9 cellular contexts compared by ENCODE assay signal in genomic region chr6:26555505-26556262, GRCh38. TPM values are rescaled to one million over a fixed set of nuclear protein-coding genes. Genes with fewer than 3 reads are reported as not detected.
DNase-seq lines count a peak whose midpoint lies in the region; ATAC-seq, FAIRE-seq and TF ChIP-seq lines count a peak whose summit lies in the region.
"Had no signal": no experiment of that assay in that cellular context is flagged by ENCODE, and none has a peak within 500 bp of the region (broad histone marks: within the 10 kb centered on the region; RNA-seq: fewer than 3 reads in every experiment).

No MANE protein-coding gene starts in this region.

- H3K27ac Mint-ChIP-seq in WTC11, result peak overlapping the region; percentile 78
- no peak overlapping the region for H3K27ac Mint-ChIP-seq in nephron progenitor cell

- H3K36me3 Mint-ChIP-seq in WTC11, result no peaks in the 10 kb centered on the region
- no peaks in the 10 kb centered on the region for H3K36me3 Mint-ChIP-seq in nephron progenitor cell (ENCODE audit: low read depth)

- H3K9me3 ChIP-seq in upper lobe of right lung, result no peaks in the 10 kb centered on the region

- CTCF ChIA-PET in WTC11 (lab: Charles Lee), result interaction anchor here (0.7 to 2.7 kb wide), 9 partner anchors 16 to 233 kb away, joined by 3 to 13 read pairs (median 5); partner anchors contain the start of gene HMGN4

- no peak for FAIRE-seq in H54 (lab: Jason Lieb, UNC)

- peak; percentile 13 for ATAC-seq in WTC11
- no peak for ATAC-seq in upper lobe of right lung

- no peak for TF ChIP-seq POLR2A in H54 (IDR thresholded peaks at IDR 0.05; ENCODE audit: low read depth, low read length)

- DNase-seq in AG10803 (ENCODE audit: low read depth), result no peak
- DNase-seq in HFF-Myc (ENCODE audit: extremely low read depth, low read depth), result no peak
- DNase-seq in WTC11 (ENCODE audit: low spot score), result no peak
- DNase-seq in iris pigment epithelial cell (ENCODE audit: low read depth), result peak; percentile 33
- DNase-seq in nephron progenitor cell, result no peak
- no peak for DNase-seq in upper lobe of right lung
- DNase-seq in stimulated activated CD4-positive, alpha-beta T cell treated with anti-CD3 and anti-CD28 coated beads, Interleukin-15, amount 100 ng/mL, for 24 hours, result no peak
- DNase-seq in H54 (ENCODE audit: insufficient read length, low spot score), result no peak

- peaks cover 11% of the 10 kb centered on the region for H3K4me1 Mint-ChIP-seq in WTC11
- peaks cover 10% of the 10 kb centered on the region for H3K4me1 Mint-ChIP-seq in nephron progenitor cell

- no peak for TF ChIP-seq CTCF in AG10803 (conservative IDR thresholded peaks at IDR 0.05; ENCODE audit: low read length)
- TF ChIP-seq CTCF in HFF-Myc (IDR thresholded peaks at IDR 0.05; ENCODE audit: low read depth, low read length, missing control alignments), result no peak
- TF ChIP-seq CTCF in WTC11 (IDR thresholded peaks at IDR 0.05), result no peak
- TF ChIP-seq CTCF in nephron progenitor cell (IDR thresholded peaks at IDR 0.05), result no peak
- TF ChIP-seq CTCF in upper lobe of right lung (IDR thresholded peaks at IDR 0.05), result no peak

- H3K27me3 ChIP-seq in upper lobe of right lung, result no peaks in the 10 kb centered on the region

- H3K9me3 Mint-ChIP-seq in WTC11 (no peaks in the 10 kb centered on the region), nephron progenitor cell (no peaks in the 10 kb centered on the region)

- H3K4me3 ChIP-seq in AG10803 (ENCODE audit: low read length), result peak overlapping the region; percentile 42
- peak overlapping the region; percentile 58 for H3K4me3 ChIP-seq in HFF-Myc (replicated peaks; ENCODE audit: low read depth, low read length)
- no peak overlapping the region for H3K4me3 ChIP-seq in upper lobe of right lung

- H3K27me3 Mint-ChIP-seq in WTC11 (ENCODE audit: low read depth) (no peaks in the 10 kb centered on the region), nephron progenitor cell (ENCODE audit: low read depth, poor library complexity) (peaks cover 14% of the 10 kb centered on the region)

- no peaks in the 10 kb centered on the region for H3K36me3 ChIP-seq in upper lobe of right lung

- POLR2A ChIA-PET in WTC11 (lab: Charles Lee), result no interaction called here

- no peak overlapping the region for H3K27ac ChIP-seq in upper lobe of right lung
- H3K27ac ChIP-seq: parathyroid adenoma had no signal

- intact Hi-C loops in upper lobe of right lung (cut with DNase I), result no loop called here

- H3K4me1 ChIP-seq in upper lobe of right lung, result peaks cover 7% of the 10 kb centered on the region
- H3K4me1 ChIP-seq: parathyroid adenoma had no signal

- H3K4me3 Mint-ChIP-seq in WTC11 (no peak overlapping the region), nephron progenitor cell (no peak overlapping the region)

TF ChIP-seq in WTC11, 78 proteins besides CTCF, POLR2A, EP300 and RAD21:
- TF ChIP-seq HMGXB4 (CRISPR knock-in tag; IDR thresholded peaks at IDR 0.05) (peak; percentile 58; the same call in 1 of the 2 replicates), ZNF232 (CRISPR knock-in tag; IDR thresholded peaks at IDR 0.05) (no peak)
TF ChIP-seq in WTC11: peak in this region for 1.

RNA-seq across cellular contexts. Expression of gene HMGN4, which starts 17.5 kb away (rescaled TPM):
- total RNA-seq in WTC11 (2021) (57.1 to 67.4 TPM (median 57.6 TPM) in 3 replicates), upper lobe of right lung (45.8 TPM)

RNA-seq across cellular contexts. Expression of gene ABT1, which starts 41.1 kb away (rescaled TPM):
- total RNA-seq in WTC11 (2021) (21.0 to 22.1 TPM (median 21.6 TPM) in 3 replicates), upper lobe of right lung (14.4 TPM)

RNA-seq across cellular contexts. Expression of gene BTN1A1, which starts 55.6 kb away (rescaled TPM):
- total RNA-seq in WTC11 (2021) (0.14 to 0.15 TPM in 2 of 3 replicates, not detected in the other), upper lobe of right lung (not detected)
